ENCODE assay signal across 1 cellular context in genomic region chr1:197902454-197903195, GRCh38.
TF ChIP-seq lines count a peak whose summit lies in the region.

Gene C1orf53 (plus strand): TSS chr1:197902630. CDS start chr1:197902650, 20 bp downstream.

TF ChIP-seq in HepG2, 621 proteins besides CTCF, POLR2A, EP300 and RAD21 (continued from another document and continues in another):
- TF ChIP-seq KIAA2018 (CRISPR knock-in tag; IDR thresholded peaks at IDR 0.05; ENCODE audit: borderline replicate concordance) (peak; percentile 21; the same call in 1 of the 2 replicates), ZNF451 (CRISPR knock-in tag; IDR thresholded peaks at IDR 0.05) (peak; percentile 92; the same call in 1 of the 2 replicates), SMYD3 (CRISPR knock-in tag; IDR thresholded peaks at IDR 0.05) (peak; percentile 63; the same call in 1 of the 2 replicates), ZNF569 (CRISPR knock-in tag; IDR thresholded peaks at IDR 0.05; ENCODE audit: borderline replicate concordance) (no peak), DDIT3 (CRISPR knock-in tag; IDR thresholded peaks at IDR 0.05) (no peak), ZNF251 (CRISPR knock-in tag; IDR thresholded peaks at IDR 0.05) (no peak), ARHGAP35 (CRISPR knock-in tag; IDR thresholded peaks at IDR 0.05; ENCODE audit: borderline replicate concordance) (no peak), ZFP62 (CRISPR knock-in tag; IDR thresholded peaks at IDR 0.05) (no peak), ZNF20 (CRISPR knock-in tag; IDR thresholded peaks at IDR 0.05) (no peak), ZNF546 (CRISPR knock-in tag; conservative IDR thresholded peaks at IDR 0.05) (peak; percentile 86), NKX3-1 (CRISPR knock-in tag; IDR thresholded peaks at IDR 0.05) (peak; percentile 79; the same call in 1 of the 2 replicates), ZFP36L2 (CRISPR knock-in tag; IDR thresholded peaks at IDR 0.05) (no peak), PLSCR1 (CRISPR knock-in tag; IDR thresholded peaks at IDR 0.05; ENCODE audit: borderline replicate concordance) (no peak), RNF2 (conservative IDR thresholded peaks at IDR 0.05; ENCODE audit: low read depth) (peak; percentile 92), MATR3 (CRISPR knock-in tag; IDR thresholded peaks at IDR 0.05) (no peak), MLXIP (CRISPR knock-in tag; IDR thresholded peaks at IDR 0.05; ENCODE audit: borderline replicate concordance) (peak; percentile 57; the same call in 1 of the 2 replicates), ZNF629 (CRISPR knock-in tag; conservative IDR thresholded peaks at IDR 0.05) (0 out of 2 replicates have a peak, but pooled peaks have one; percentile 31), SMARCC2 (IDR thresholded peaks at IDR 0.05) (no peak), ZNF512 (CRISPR knock-in tag; IDR thresholded peaks at IDR 0.05) (no peak), RFX3 (CRISPR knock-in tag; IDR thresholded peaks at IDR 0.05) (no peak), ZNF547 (CRISPR knock-in tag; IDR thresholded peaks at IDR 0.05) (peak; percentile 95), MIER3 (CRISPR knock-in tag; IDR thresholded peaks at IDR 0.05; ENCODE audit: borderline replicate concordance) (no peak), BRCA1 (CRISPR knock-in tag; IDR thresholded peaks at IDR 0.05) (no peak), KLF13 (CRISPR knock-in tag; IDR thresholded peaks at IDR 0.05) (no peak), CENPX (CRISPR knock-in tag; IDR thresholded peaks at IDR 0.05) (no peak)
- TF ChIP-seq, protein P1, sequence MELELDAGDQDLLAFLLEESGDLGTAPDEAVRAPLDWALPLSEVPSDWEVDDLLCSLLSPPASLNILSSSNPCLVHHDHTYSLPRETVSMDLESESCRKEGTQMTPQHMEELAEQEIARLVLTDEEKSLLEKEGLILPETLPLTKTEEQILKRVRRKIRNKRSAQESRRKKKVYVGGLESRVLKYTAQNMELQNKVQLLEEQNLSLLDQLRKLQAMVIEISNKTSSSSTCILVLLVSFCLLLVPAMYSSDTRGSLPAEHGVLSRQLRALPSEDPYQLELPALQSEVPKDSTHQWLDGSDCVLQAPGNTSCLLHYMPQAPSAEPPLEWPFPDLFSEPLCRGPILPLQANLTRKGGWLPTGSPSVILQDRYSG (CRISPR knock-in tag; IDR thresholded peaks at IDR 0.05) = peak; percentile 24; the same call in 1 of the 2 replicates
- TF ChIP-seq, protein P2, sequence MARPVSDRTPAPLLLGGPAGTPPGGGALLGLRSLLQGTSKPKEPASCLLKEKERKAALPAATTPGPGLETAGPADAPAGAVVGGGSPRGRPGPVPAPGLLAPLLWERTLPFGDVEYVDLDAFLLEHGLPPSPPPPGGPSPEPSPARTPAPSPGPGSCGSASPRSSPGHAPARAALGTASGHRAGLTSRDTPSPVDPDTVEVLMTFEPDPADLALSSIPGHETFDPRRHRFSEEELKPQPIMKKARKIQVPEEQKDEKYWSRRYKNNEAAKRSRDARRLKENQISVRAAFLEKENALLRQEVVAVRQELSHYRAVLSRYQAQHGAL (CRISPR knock-in tag; IDR thresholded peaks at IDR 0.05; ENCODE audit: not compliant biosample characterization) = peak; percentile 65
- TF ChIP-seq, protein P3, sequence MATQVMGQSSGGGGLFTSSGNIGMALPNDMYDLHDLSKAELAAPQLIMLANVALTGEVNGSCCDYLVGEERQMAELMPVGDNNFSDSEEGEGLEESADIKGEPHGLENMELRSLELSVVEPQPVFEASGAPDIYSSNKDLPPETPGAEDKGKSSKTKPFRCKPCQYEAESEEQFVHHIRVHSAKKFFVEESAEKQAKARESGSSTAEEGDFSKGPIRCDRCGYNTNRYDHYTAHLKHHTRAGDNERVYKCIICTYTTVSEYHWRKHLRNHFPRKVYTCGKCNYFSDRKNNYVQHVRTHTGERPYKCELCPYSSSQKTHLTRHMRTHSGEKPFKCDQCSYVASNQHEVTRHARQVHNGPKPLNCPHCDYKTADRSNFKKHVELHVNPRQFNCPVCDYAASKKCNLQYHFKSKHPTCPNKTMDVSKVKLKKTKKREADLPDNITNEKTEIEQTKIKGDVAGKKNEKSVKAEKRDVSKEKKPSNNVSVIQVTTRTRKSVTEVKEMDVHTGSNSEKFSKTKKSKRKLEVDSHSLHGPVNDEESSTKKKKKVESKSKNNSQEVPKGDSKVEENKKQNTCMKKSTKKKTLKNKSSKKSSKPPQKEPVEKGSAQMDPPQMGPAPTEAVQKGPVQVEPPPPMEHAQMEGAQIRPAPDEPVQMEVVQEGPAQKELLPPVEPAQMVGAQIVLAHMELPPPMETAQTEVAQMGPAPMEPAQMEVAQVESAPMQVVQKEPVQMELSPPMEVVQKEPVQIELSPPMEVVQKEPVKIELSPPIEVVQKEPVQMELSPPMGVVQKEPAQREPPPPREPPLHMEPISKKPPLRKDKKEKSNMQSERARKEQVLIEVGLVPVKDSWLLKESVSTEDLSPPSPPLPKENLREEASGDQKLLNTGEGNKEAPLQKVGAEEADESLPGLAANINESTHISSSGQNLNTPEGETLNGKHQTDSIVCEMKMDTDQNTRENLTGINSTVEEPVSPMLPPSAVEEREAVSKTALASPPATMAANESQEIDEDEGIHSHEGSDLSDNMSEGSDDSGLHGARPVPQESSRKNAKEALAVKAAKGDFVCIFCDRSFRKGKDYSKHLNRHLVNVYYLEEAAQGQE (IDR thresholded peaks at IDR 0.05; ENCODE audit: borderline replicate concordance in 1 of 2, low read depth in 1 of 2, low read length in 2 of 2) = peak in 1 of 2 experiments; percentile 38; a peak in 1 of 4 replicates
- TF ChIP-seq, protein P4, sequence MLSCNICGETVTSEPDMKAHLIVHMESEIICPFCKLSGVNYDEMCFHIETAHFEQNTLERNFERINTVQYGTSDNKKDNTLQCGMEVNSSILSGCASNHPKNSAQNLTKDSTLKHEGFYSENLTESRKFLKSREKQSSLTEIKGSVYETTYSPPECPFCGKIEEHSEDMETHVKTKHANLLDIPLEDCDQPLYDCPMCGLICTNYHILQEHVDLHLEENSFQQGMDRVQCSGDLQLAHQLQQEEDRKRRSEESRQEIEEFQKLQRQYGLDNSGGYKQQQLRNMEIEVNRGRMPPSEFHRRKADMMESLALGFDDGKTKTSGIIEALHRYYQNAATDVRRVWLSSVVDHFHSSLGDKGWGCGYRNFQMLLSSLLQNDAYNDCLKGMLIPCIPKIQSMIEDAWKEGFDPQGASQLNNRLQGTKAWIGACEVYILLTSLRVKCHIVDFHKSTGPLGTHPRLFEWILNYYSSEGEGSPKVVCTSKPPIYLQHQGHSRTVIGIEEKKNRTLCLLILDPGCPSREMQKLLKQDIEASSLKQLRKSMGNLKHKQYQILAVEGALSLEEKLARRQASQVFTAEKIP (CRISPR knock-in tag; IDR thresholded peaks at IDR 0.05; ENCODE audit: borderline replicate concordance) = no peak
- TF ChIP-seq, protein P5, sequence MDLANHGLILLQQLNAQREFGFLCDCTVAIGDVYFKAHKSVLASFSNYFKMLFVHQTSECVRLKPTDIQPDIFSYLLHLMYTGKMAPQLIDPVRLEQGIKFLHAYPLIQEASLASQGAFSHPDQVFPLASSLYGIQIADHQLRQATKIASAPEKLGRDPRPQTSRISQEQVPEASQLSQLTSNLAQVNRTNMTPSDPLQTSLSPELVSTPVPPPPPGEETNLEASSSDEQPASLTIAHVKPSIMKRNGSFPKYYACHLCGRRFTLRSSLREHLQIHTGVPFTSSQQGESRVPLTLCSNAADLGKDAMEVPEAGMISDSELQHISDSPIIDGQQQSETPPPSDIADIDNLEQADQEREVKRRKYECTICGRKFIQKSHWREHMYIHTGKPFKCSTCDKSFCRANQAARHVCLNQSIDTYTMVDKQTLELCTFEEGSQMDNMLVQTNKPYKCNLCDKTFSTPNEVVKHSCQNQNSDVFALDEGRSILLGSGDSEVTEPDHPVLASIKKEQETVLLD (CRISPR knock-in tag; IDR thresholded peaks at IDR 0.05; ENCODE audit: low read depth) = peak; percentile 92
- TF ChIP-seq, protein P6, sequence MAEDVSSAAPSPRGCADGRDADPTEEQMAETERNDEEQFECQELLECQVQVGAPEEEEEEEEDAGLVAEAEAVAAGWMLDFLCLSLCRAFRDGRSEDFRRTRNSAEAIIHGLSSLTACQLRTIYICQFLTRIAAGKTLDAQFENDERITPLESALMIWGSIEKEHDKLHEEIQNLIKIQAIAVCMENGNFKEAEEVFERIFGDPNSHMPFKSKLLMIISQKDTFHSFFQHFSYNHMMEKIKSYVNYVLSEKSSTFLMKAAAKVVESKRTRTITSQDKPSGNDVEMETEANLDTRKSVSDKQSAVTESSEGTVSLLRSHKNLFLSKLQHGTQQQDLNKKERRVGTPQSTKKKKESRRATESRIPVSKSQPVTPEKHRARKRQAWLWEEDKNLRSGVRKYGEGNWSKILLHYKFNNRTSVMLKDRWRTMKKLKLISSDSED (CRISPR knock-in tag; IDR thresholded peaks at IDR 0.05) = peak; percentile 90
